In genomic region chr1:9198538-9199361, GRCh38 we compare ENCODE assay signal across 10 cellular contexts. TPM values are rescaled to one million over a fixed set of nuclear protein-coding genes. Genes with fewer than 3 reads are reported as not detected.
A peak's percentile ranks its signal among the peaks of the same experiment; 100 is the strongest.
DNase-seq lines count a peak whose midpoint lies in the region; ATAC-seq and TF ChIP-seq lines count a peak whose summit lies in the region.
"Had no signal": no experiment of that assay in that cellular context is flagged by ENCODE, and none has a peak within 500 bp of the region (broad histone marks: within the 10 kb centered on the region; RNA-seq: fewer than 3 reads in every experiment).

No MANE protein-coding gene starts in this region.

- H3K27me3 ChIP-seq in ascending aorta (no peaks in the 10 kb centered on the region), suprapubic skin (peaks cover 58% of the 10 kb centered on the region), vagina (no peaks in the 10 kb centered on the region)

- TF ChIP-seq POLR2A in suprapubic skin (IDR thresholded peaks at IDR 0.05) (no peak), vagina (IDR thresholded peaks at IDR 0.05) (no peak)

- peaks cover 75% of the 10 kb centered on the region for H3K27me3 Mint-ChIP-seq in activated T-cell treated with anti-CD3 and anti-CD28 coated beads, Interleukin-2, amount 50 U/mL, for 24 hours

- 47% methylated on average over 10 of the region's 54 CpGs for WGBS in suprapubic skin

- H3K27ac ChIP-seq in ascending aorta (no peak overlapping the region), suprapubic skin (no peak overlapping the region), vagina (no peak overlapping the region)

- peaks cover 58% of the 10 kb centered on the region for H3K4me1 Mint-ChIP-seq in activated T-cell treated with anti-CD3 and anti-CD28 coated beads, Interleukin-2, amount 50 U/mL, for 24 hours (ENCODE audit: low read depth)

- no peak overlapping the region for H3K4me3 Mint-ChIP-seq in activated T-cell treated with anti-CD3 and anti-CD28 coated beads, Interleukin-2, amount 50 U/mL, for 24 hours

- no peak overlapping the region for H3K27ac Mint-ChIP-seq in activated T-cell treated with anti-CD3 and anti-CD28 coated beads, Interleukin-2, amount 50 U/mL, for 24 hours

- no peak for ATAC-seq in GM19455 (IDR thresholded peaks at IDR 0.05; ENCODE audit: unreplicated experiment)

- H3K4me1 ChIP-seq in ascending aorta = peaks cover 14 to 17% of the 10 kb centered on the region in 2 donors
- H3K4me1 ChIP-seq in suprapubic skin = peaks cover 51% of the 10 kb centered on the region
- peaks cover 41% of the 10 kb centered on the region for H3K4me1 ChIP-seq in vagina

- H3K9me3 Mint-ChIP-seq in activated T-cell treated with anti-CD3 and anti-CD28 coated beads, Interleukin-2, amount 50 U/mL, for 24 hours = no peaks in the 10 kb centered on the region

- H3K36me3 ChIP-seq in ascending aorta (no peaks in the 10 kb centered on the region), suprapubic skin (no peaks in the 10 kb centered on the region), vagina (no peaks in the 10 kb centered on the region)

- H3K4me3 ChIP-seq in ascending aorta (peak overlapping the region; percentile 27 to 47), suprapubic skin (peak overlapping the region; percentile 20), vagina (peak overlapping the region in 1 of 2 donors; percentile 9)

- no peak for TF ChIP-seq EP300 in suprapubic skin (IDR thresholded peaks at IDR 0.05)

- DNase-seq in activated T-cell treated with anti-CD3 and anti-CD28 coated beads for 24 hours (ENCODE audit: low read depth) (peak; percentile 7), ascending aorta (ENCODE audit: low spot score in 2 of 2) (no peak), islet precursor cell (peak; percentile 86), suprapubic skin (ENCODE audit: low spot score in 2 of 2) (no peak), NCI-H187 (lab: John Stamatoyannopoulos, UW) (no peak), vagina (ENCODE audit: extremely low spot score in 2 of 2) (no peak)
- no peak for DNase-seq in activated T-cell treated with anti-CD3 and anti-CD28 coated beads, Interleukin-2, amount 50 U/mL, for 24 hours
- DNase-seq: DND-41, SHP77 treated with DMSO at 0.1 percent for 48 hours had no signal

- H3K36me3 Mint-ChIP-seq in activated T-cell treated with anti-CD3 and anti-CD28 coated beads, Interleukin-2, amount 50 U/mL, for 24 hours (ENCODE audit: low read depth) = no peaks in the 10 kb centered on the region

- TF ChIP-seq CTCF in ascending aorta (IDR thresholded peaks at IDR 0.05) = peak in 2 of 3 experiments; percentile 5 to 27
- no peak for TF ChIP-seq CTCF in suprapubic skin (IDR thresholded peaks at IDR 0.05)
- TF ChIP-seq CTCF in vagina (IDR thresholded peaks at IDR 0.05) = peak in 1 of 3 experiments; percentile 8

- H3K9me3 ChIP-seq in ascending aorta (no peaks in the 10 kb centered on the region), suprapubic skin (no peaks in the 10 kb centered on the region), vagina (no peaks in the 10 kb centered on the region)

- intact Hi-C loops in ascending aorta (cut with DNase I) = loop anchor here (1.0 to 10.0 kb wide), 2 partner anchors 17 to 284 kb away; no protein-coding TSS in a partner anchor
- intact Hi-C loops in vagina (cut with DNase I) = loop anchor here (5.0 kb wide), 1 partner anchor 86 kb away; no protein-coding TSS in a partner anchor

RNA-seq across cellular contexts. Expression of gene H6PD, which starts 35.8 kb away (rescaled TPM):
- total RNA-seq in ascending aorta (56.8 TPM), suprapubic skin (100 to 1,000 TPM in 2 of 4 donors, 10 to 100 TPM in 2; 83.6 to 130 (median 106) TPM), vagina (65.1 TPM)

Comparison
In these comparisons a context has a peak if more than half of its experiments do, and no peak if none do; other contexts are left out.
1. DNase-seq: peak in activated T-cell treated with anti-CD3 and anti-CD28 coated beads for 24 hours (single experiment) and islet precursor cell (single experiment); none in activated T-cell treated with anti-CD3 and anti-CD28 coated beads, Interleukin-2, amount 50 U/mL, for 24 hours (single experiment), ascending aorta (0 of 2), suprapubic skin (0 of 2), NCI-H187 (0 of 2) and vagina (0 of 2).
2. CTCF ChIP-seq: peak in ascending aorta (2 of 3); none in suprapubic skin (0 of 2).